In genomic region chr14:69317780-69318179, GRCh38 we compare ENCODE assay signal across 13 cellular contexts. TPM values are rescaled to one million over a fixed set of nuclear protein-coding genes. Genes with fewer than 3 reads are reported as not detected.
A peak's percentile ranks its signal among the peaks of the same experiment; 100 is the strongest.
DNase-seq lines count a peak whose midpoint lies in the region; ATAC-seq and TF ChIP-seq lines count a peak whose summit lies in the region.
"Had no signal": no experiment of that assay in that cellular context is flagged by ENCODE, and none has a peak within 500 bp of the region (broad histone marks: within the 10 kb centered on the region; RNA-seq: fewer than 3 reads in every experiment).

No MANE protein-coding gene starts in this region.

- no peak for ATAC-seq in T-helper 17 cell
- no peak for ATAC-seq in HG02588 (IDR thresholded peaks at IDR 0.05; ENCODE audit: unreplicated experiment)

- H3K9ac ChIP-seq in fibroblast of lung (ENCODE audit: insufficient read depth, low read length) (no peak overlapping the region), skeletal muscle tissue (ENCODE audit: low read depth in 1 of 3, low read length in 3 of 3) (no peak overlapping the region)

- H3K27me3 ChIP-seq in fibroblast of lung (ENCODE audit: control insufficient read depth, insufficient read depth, low read length) (no peaks in the 10 kb centered on the region), skeletal muscle tissue (ENCODE audit: control insufficient read depth in 3 of 3, insufficient read depth in 3 of 3, low read length in 3 of 3) (no peaks in the 10 kb centered on the region)
- H3K27me3 ChIP-seq: dorsolateral prefrontal cortex, SJSA1 had no signal

- no peaks in the 10 kb centered on the region for H3K4me1 Mint-ChIP-seq in T-helper 17 cell

- DNase-seq in GM10248 (ENCODE audit: extremely low spot score) (peak; percentile 15), RPMI8226 (peak; percentile 28), fibroblast of lung (ENCODE audit: low read depth in 2 of 2) (no peak), T-helper 17 cell (no peak), ACHN (no peak), hypothalamus (lab: John Stamatoyannopoulos, UW) (no peak)
- DNase-seq: activated CD4-positive, alpha-beta T cell treated with anti-CD3 and anti-CD28 coated beads, Interleukin-2, amount 50 U/mL, for 48 hours; NCI-H345 had no signal

- H3K27me3 Mint-ChIP-seq in T-helper 17 cell: peaks cover 4% of the 10 kb centered on the region

- no peak overlapping the region for H3K27ac Mint-ChIP-seq in T-helper 17 cell

- H3K36me3 ChIP-seq in fibroblast of lung (ENCODE audit: control insufficient read depth, insufficient read depth, low read length) (no peaks in the 10 kb centered on the region), skeletal muscle tissue (ENCODE audit: control insufficient read depth in 3 of 3, insufficient read depth in 3 of 3, low read length in 3 of 3) (no peaks in the 10 kb centered on the region)
- H3K36me3 ChIP-seq: SJSA1 had no signal

- no peaks in the 10 kb centered on the region for H4K20me1 ChIP-seq in fibroblast of lung (ENCODE audit: control insufficient read depth, extremely low read depth, insufficient read depth, low read length)

- H3K36me3 Mint-ChIP-seq in T-helper 17 cell (ENCODE audit: low read depth): no peaks in the 10 kb centered on the region

- H3K4me1 ChIP-seq in fibroblast of lung (ENCODE audit: control insufficient read depth, extremely low read depth, insufficient read depth, low read length) (peaks cover 18% of the 10 kb centered on the region), skeletal muscle tissue (ENCODE audit: control insufficient read depth in 3 of 3, insufficient read depth in 3 of 3, low read length in 3 of 3) (peaks cover 28 to 30% (median 29%) of the 10 kb centered on the region in 3 donors)
- H3K4me1 ChIP-seq: psoas muscle had no signal

- in situ Hi-C loops in ACHN (cut with HindIII; ENCODE audit: low pct_ligation_motif_present, low pct_unique_long_range_greater_than_20kb, low sequenced_read_pairs): no loop called here

- CTCF ChIA-PET in GM10248 (lab: Yijun Ruan, JAX): interaction anchor here (0.9 to 2.0 kb wide), 2 partner anchors 8 to 57 kb away, joined by 3 to 5 read pairs; no protein-coding TSS in a partner anchor

- no peak overlapping the region for H3K4me3 Mint-ChIP-seq in T-helper 17 cell

- H3K4me2 ChIP-seq in fibroblast of lung (ENCODE audit: extremely low read depth, insufficient read depth, low read length): peak overlapping the region; percentile 56

- no peak for TF ChIP-seq CTCF in GM10248 (IDR thresholded peaks at IDR 0.05; ENCODE audit: control extremely low read depth, extremely low read depth, low read depth, missing control alignments)
- TF ChIP-seq CTCF in fibroblast of lung (conservative IDR thresholded peaks at IDR 0.05 in 1 of 2, IDR thresholded peaks at IDR 0.05 in 1 of 2; ENCODE audit: low read depth in 1 of 2, low read length in 2 of 2): no peak

- no peak overlapping the region for H2AFZ ChIP-seq in fibroblast of lung (ENCODE audit: low read length)

- H3K27ac ChIP-seq in fibroblast of lung (ENCODE audit: insufficient read depth, low read length) (peak overlapping the region; percentile 79), skeletal muscle tissue (ENCODE audit: low read depth, low read length) (peak overlapping the region; percentile 67)
- H3K27ac ChIP-seq: psoas muscle, SJSA1 had no signal

- H3K79me2 ChIP-seq in fibroblast of lung (ENCODE audit: control insufficient read depth, insufficient read depth, low read length): no peaks in the 10 kb centered on the region

- H3K4me3 ChIP-seq in fibroblast of lung (replicated peaks in 1 of 4; ENCODE audit: control extremely low read depth in 1 of 4, insufficient read depth in 1 of 4, low read depth in 3 of 4, low read length in 4 of 4): no peak overlapping the region
- H3K4me3 ChIP-seq in skeletal muscle tissue (ENCODE audit: low read length in 3 of 3): no peak overlapping the region
- H3K4me3 ChIP-seq: dorsolateral prefrontal cortex, psoas muscle, SJSA1 had no signal

- POLR2A ChIA-PET in GM10248 (lab: Yijun Ruan, JAX): no interaction called here

- no peaks in the 10 kb centered on the region for H3K9me3 ChIP-seq in fibroblast of lung (ENCODE audit: control insufficient read depth, insufficient read depth, low read depth, low read length)
- no peaks in the 10 kb centered on the region for H3K9me3 ChIP-seq in skeletal muscle tissue (ENCODE audit: control insufficient read depth in 3 of 3, low read length in 3 of 3)
- H3K9me3 ChIP-seq in T-helper 17 cell (ENCODE audit: control insufficient read depth, low read length, poor library complexity, severe bottlenecking): no peaks in the 10 kb centered on the region
- H3K9me3 ChIP-seq: psoas muscle, SJSA1 had no signal

RNA-seq across cellular contexts. Expression of gene GALNT16, which starts 57.8 kb away (rescaled TPM):
- total RNA-seq in fibroblast of lung: 8.5 and 9.6 TPM in 2 replicates
- 8.1 and 27.7 TPM in 2 replicates for polyA plus RNA-seq in fibroblast of lung
- polyA plus RNA-seq in fibroblast of lung (2012): 8.0 and 24.0 TPM in 2 replicates
- 10.7 and 32.2 TPM in 2 replicates for polyA minus RNA-seq in fibroblast of lung (ENCODE audit: low replicate concordance)
- total RNA-seq in skeletal muscle tissue: 8.4 TPM
- under 1 TPM; 0.05 TPM for total RNA-seq in T-helper 17 cell

Comparison
In these comparisons a context has a peak if more than half of its experiments do, and no peak if none do; other contexts are left out.
1. DNase-seq: peak in GM10248 (single experiment) and RPMI8226 (single experiment); none in fibroblast of lung (0 of 2), T-helper 17 cell (0 of 3), ACHN (single experiment) and hypothalamus (0 of 51).